In genomic region chr11:17528181-17528691, GRCh38 we compare ENCODE assay signal across 8 cellular contexts. TPM values are rescaled to one million over a fixed set of nuclear protein-coding genes. Genes with fewer than 3 reads are reported as not detected.
DNase-seq lines count a peak whose midpoint lies in the region; ATAC-seq and TF ChIP-seq lines count a peak whose summit lies in the region.

No MANE protein-coding gene starts in this region.

- no peak overlapping the region for H3K23ac ChIP-seq in IMR-90 (ENCODE audit: low read depth, low read length)

- H3K9ac ChIP-seq in IMR-90 (ENCODE audit: low read depth, low read length) (no peak overlapping the region), adipocyte (ENCODE audit: low read length) (no peak overlapping the region)

- H4K8ac ChIP-seq in IMR-90 (ENCODE audit: low read depth in 2 of 2, low read length in 2 of 2): no peak overlapping the region

- TF ChIP-seq RAD21 in IMR-90 (IDR thresholded peaks at IDR 0.05; ENCODE audit: low read length): peak; percentile 69

- no peak for TF ChIP-seq EP300 in sigmoid colon (IDR thresholded peaks at IDR 0.05)

- H4K5ac ChIP-seq in IMR-90 (ENCODE audit: low read depth, low read length): no peak overlapping the region

- intact Hi-C loops in IMR-90 (cut with micrococcal nuclease): loop anchor here (1.0 kb wide), 3 partner anchors 24 to 298 kb away; no protein-coding TSS in a partner anchor
- intact Hi-C loops in left ventricle myocardium superior (cut with micrococcal nuclease): no loop called here
- intact Hi-C loops in sigmoid colon (cut with DNase I): loop anchor here (1.0 kb wide), 1 partner anchor 144 kb away; no protein-coding TSS in a partner anchor

- in situ Hi-C loops in IMR-90 (cut with MboI; ENCODE audit: low sequenced_read_pairs): no loop called here

- no peak overlapping the region for H4K91ac ChIP-seq in IMR-90 (ENCODE audit: insufficient read depth, low read depth, low read length)

- dilution Hi-C loops in IMR-90 (cut with HindIII; ENCODE audit: low sequenced_read_pairs, unreplicated experiment): no loop called here

- H2AK9ac ChIP-seq in IMR-90 (replicated peaks; ENCODE audit: low read depth, low read length, poor library complexity): no peak overlapping the region

- no peaks in the 10 kb centered on the region for H4K20me1 ChIP-seq in IMR-90 (ENCODE audit: insufficient read depth, low read length)

- CTCF ChIA-PET in IMR-90 (lab: Yijun Ruan, JAX): interaction anchor here (0.8 to 2.0 kb wide), 9 partner anchors 9 to 708 kb away, joined by 3 to 8 read pairs (median 4); no protein-coding TSS in a partner anchor

- no TSS peak for BruUV-seq in IMR-90 (replicated peaks; lab: Mats Ljungman, UMichigan)

- no peak for TF ChIP-seq POLR2A in IMR-90 (IDR thresholded peaks at IDR 0.05; ENCODE audit: low read depth, low read length)
- no peak for TF ChIP-seq POLR2A in sigmoid colon (IDR thresholded peaks at IDR 0.05)

- no peak overlapping the region for H3K14ac ChIP-seq in IMR-90 (replicated peaks; ENCODE audit: low read depth, low read length)

- H2AFZ ChIP-seq in IMR-90 (replicated peaks; ENCODE audit: low read length, poor library complexity): no peak overlapping the region

- no peaks in the 10 kb centered on the region for H3K4me1 ChIP-seq in IMR-90 (ENCODE audit: control insufficient read depth, insufficient read depth, low read length)
- H3K4me1 ChIP-seq in RWPE2 (ENCODE audit: insufficient read depth, poor library complexity, severe bottlenecking): no peaks in the 10 kb centered on the region
- peaks cover 11% of the 10 kb centered on the region for H3K4me1 ChIP-seq in adipocyte (ENCODE audit: control insufficient read depth, insufficient read depth, low read length)
- no peaks in the 10 kb centered on the region for H3K4me1 ChIP-seq in sigmoid colon

- H3K9me1 ChIP-seq in IMR-90 (ENCODE audit: insufficient read depth, low read length): no peaks in the 10 kb centered on the region

- H2BK20ac ChIP-seq in IMR-90 (ENCODE audit: low read depth, low read length): no peak overlapping the region

- no peak overlapping the region for H3K4me2 ChIP-seq in IMR-90 (ENCODE audit: low read depth, low read length)

- no peak overlapping the region for H3K56ac ChIP-seq in IMR-90 (ENCODE audit: extremely low read depth, insufficient read depth, low read length)

- WGBS in IMR-90 (ENCODE audit: extremely low coverage in 2 of 2, insufficient read length in 1 of 2), 2 experiments: 67% methylated on average over 1 of the region's 9 CpGs; no CpG with 5 or more reads in 1 of the 2 experiments
- WGBS in sigmoid colon, 2 donors: 57 to 61% methylated on average over 9 of the region's 9 CpGs

- H3K9me3 ChIP-seq in IMR-90 (ENCODE audit: control insufficient read depth, insufficient read depth, low read length) (no peaks in the 10 kb centered on the region), RWPE2 (ENCODE audit: severe bottlenecking) (no peaks in the 10 kb centered on the region), adipocyte (ENCODE audit: control insufficient read depth, low read length) (no peaks in the 10 kb centered on the region), sigmoid colon (no peaks in the 10 kb centered on the region)

- DNase-seq in AG20443 (ENCODE audit: low spot score) (peak; percentile 87), GM19240 (ENCODE audit: insufficient read length, low spot score) (peak; percentile 70), IMR-90 (peak; percentile 28), RWPE2 (ENCODE audit: low spot score) (no peak), adipocyte (ENCODE audit: low read depth) (peak; percentile 64), left ventricle myocardium superior (peak; percentile 73), sigmoid colon (no peak)

- H3K27me3 ChIP-seq in IMR-90 (ENCODE audit: control insufficient read depth, insufficient read depth, low read length): peaks cover 13% of the 10 kb centered on the region; the same call in 1 of the 2 replicates
- H3K27me3 ChIP-seq in RWPE2 (ENCODE audit: insufficient read depth, poor library complexity, severe bottlenecking): peaks cover 2% of the 10 kb centered on the region
- peaks cover 52% of the 10 kb centered on the region for H3K27me3 ChIP-seq in adipocyte (replicated peaks; ENCODE audit: control insufficient read depth, insufficient read depth, low read length)
- no peaks in the 10 kb centered on the region for H3K27me3 ChIP-seq in sigmoid colon

- no peak overlapping the region for H2BK5ac ChIP-seq in IMR-90 (ENCODE audit: low read depth, low read length, poor library complexity, severe bottlenecking)

- no peak overlapping the region for H3K27ac ChIP-seq in IMR-90 (ENCODE audit: insufficient read depth, low read length)
- H3K27ac ChIP-seq in RWPE2 (ENCODE audit: poor library complexity, severe bottlenecking): no peak overlapping the region
- H3K27ac ChIP-seq in sigmoid colon: no peak overlapping the region

- H3K4ac ChIP-seq in IMR-90 (ENCODE audit: low read depth, low read length): no peak overlapping the region

- H3K36me3 ChIP-seq in IMR-90 (ENCODE audit: control insufficient read depth, insufficient read depth, low read length) (no peaks in the 10 kb centered on the region), RWPE2 (ENCODE audit: low read depth) (no peaks in the 10 kb centered on the region), adipocyte (ENCODE audit: control insufficient read depth, insufficient read depth, low read length, severe bottlenecking) (no peaks in the 10 kb centered on the region), sigmoid colon (no peaks in the 10 kb centered on the region)

- H3K79me1 ChIP-seq in IMR-90 (ENCODE audit: low read depth in 1 of 2, low read length in 2 of 2): no peaks in the 10 kb centered on the region

- H3K18ac ChIP-seq in IMR-90 (ENCODE audit: low read depth, low read length): no peak overlapping the region

- TF ChIP-seq CTCF in IMR-90 (conservative IDR thresholded peaks at IDR 0.05; ENCODE audit: low read depth, low read length) (peak; percentile 67), RWPE2 (IDR thresholded peaks at IDR 0.05; ENCODE audit: poor library complexity, severe bottlenecking) (peak; percentile 57), sigmoid colon (IDR thresholded peaks at IDR 0.05) (peak in 3 of 4 experiments; percentile 27 to 57 (median 54))

- ATAC-seq in IMR-90 (ENCODE audit: low read depth): peak; percentile 98
- peak; percentile 81 for ATAC-seq in RWPE2 (ENCODE audit: low read depth)
- peak; percentile 86 for ATAC-seq in left ventricle myocardium superior
- no peak for ATAC-seq in GM21423 (IDR thresholded peaks at IDR 0.05; ENCODE audit: unreplicated experiment)

- no peak overlapping the region for H2AK5ac ChIP-seq in IMR-90 (ENCODE audit: low read depth, low read length)

- H2BK120ac ChIP-seq in IMR-90 (ENCODE audit: low read depth, low read length): no peak overlapping the region

- H3K4me3 ChIP-seq in IMR-90 (ENCODE audit: insufficient read depth, low read depth, low read length) (no peak overlapping the region), RWPE2 (ENCODE audit: severe bottlenecking) (no peak overlapping the region), adipocyte (ENCODE audit: low read length) (no peak overlapping the region), sigmoid colon (no peak overlapping the region)

- H2BK15ac ChIP-seq in IMR-90 (ENCODE audit: low read depth, low read length): no peak overlapping the region

- POLR2A ChIA-PET in IMR-90 (lab: Charles Lee; ENCODE audit: unreplicated experiment): no interaction called here

TF ChIP-seq in IMR-90, 13 proteins besides CTCF, POLR2A, EP300 and RAD21:
- TF ChIP-seq CEBPB (IDR thresholded peaks at IDR 0.05; ENCODE audit: low read depth, low read length) (no peak), SMC3 (IDR thresholded peaks at IDR 0.05; ENCODE audit: low read depth, low read length) (peak; percentile 57)

RNA-seq across cellular contexts. Expression of gene USH1C, which starts 16.0 kb away (rescaled TPM):
- total RNA-seq in IMR-90 (2012; rRNA removed): not detected in 2 replicates
- polyA plus RNA-seq in IMR-90 (2012; rRNA removed): not detected in 2 replicates
- not detected in 2 replicates for polyA plus RNA-seq in IMR-90 (2012; cell fraction: cytosol; rRNA removed)
- polyA plus RNA-seq in IMR-90 (2012; cell fraction: nucleus; rRNA removed; ENCODE audit: low replicate concordance): not detected in 2 replicates
- 1.3 TPM for total RNA-seq in left ventricle myocardium superior
- 1 to 10 TPM; 1.2 to 2.5 (median 1.6) TPM for total RNA-seq in sigmoid colon
- 100 to 1,000 TPM in 2 of 3 donors, 10 to 100 TPM in 1; 83.3 to 152 (median 114) TPM for polyA plus RNA-seq in sigmoid colon

RNA-seq across cellular contexts. Expression of gene OTOG, which starts 18.8 kb away (rescaled TPM):
- total RNA-seq in IMR-90 (2012; rRNA removed) (not detected in 2 replicates), left ventricle myocardium superior (not detected), sigmoid colon (under 1 TPM in 1 of 4 donors, not detected in 3; under 0.01 TPM)
- polyA plus RNA-seq in IMR-90 (2012; rRNA removed) (not detected in 2 replicates), sigmoid colon (under 1 TPM in 1 of 3 donors, not detected in 2; under 0.01 TPM)
- polyA plus RNA-seq in IMR-90 (2012; cell fraction: cytosol; rRNA removed): not detected in 2 replicates
- polyA plus RNA-seq in IMR-90 (2012; cell fraction: nucleus; rRNA removed; ENCODE audit: low replicate concordance): not detected in 2 replicates

RNA-seq across cellular contexts. Expression of gene ABCC8, which starts 51.6 kb away (rescaled TPM):
- total RNA-seq in IMR-90 (2012; rRNA removed): not detected in 2 replicates
- polyA plus RNA-seq in IMR-90 (2012; rRNA removed): not detected in 2 replicates
- not detected in 2 replicates for polyA plus RNA-seq in IMR-90 (2012; cell fraction: cytosol; rRNA removed)
- polyA plus RNA-seq in IMR-90 (2012; cell fraction: nucleus; rRNA removed; ENCODE audit: low replicate concordance): not detected in 2 replicates
- total RNA-seq in left ventricle myocardium superior: 2.1 TPM
- total RNA-seq in sigmoid colon: 1 to 10 TPM; 1.8 to 9.7 (median 3.9) TPM
- polyA plus RNA-seq in sigmoid colon: 1 to 10 TPM in 2 of 3 donors, under 1 TPM in 1; 0.23 to 4.2 (median 2.6) TPM

Comparison
In these comparisons a context has a peak if more than half of its experiments do, and no peak if none do; other contexts are left out.
1. DNase-seq: peak in AG20443 (single experiment), GM19240 (single experiment), IMR-90 (single experiment), adipocyte (single experiment) and left ventricle myocardium superior (single experiment); none in RWPE2 (single experiment) and sigmoid colon (single experiment).
2. Peak in every context shown above with its lines, with median percentiles within 50 percentile points of each other: CTCF ChIP-seq.